ENCODE assay signal across 18 cellular contexts in the genomic region with DNA sequence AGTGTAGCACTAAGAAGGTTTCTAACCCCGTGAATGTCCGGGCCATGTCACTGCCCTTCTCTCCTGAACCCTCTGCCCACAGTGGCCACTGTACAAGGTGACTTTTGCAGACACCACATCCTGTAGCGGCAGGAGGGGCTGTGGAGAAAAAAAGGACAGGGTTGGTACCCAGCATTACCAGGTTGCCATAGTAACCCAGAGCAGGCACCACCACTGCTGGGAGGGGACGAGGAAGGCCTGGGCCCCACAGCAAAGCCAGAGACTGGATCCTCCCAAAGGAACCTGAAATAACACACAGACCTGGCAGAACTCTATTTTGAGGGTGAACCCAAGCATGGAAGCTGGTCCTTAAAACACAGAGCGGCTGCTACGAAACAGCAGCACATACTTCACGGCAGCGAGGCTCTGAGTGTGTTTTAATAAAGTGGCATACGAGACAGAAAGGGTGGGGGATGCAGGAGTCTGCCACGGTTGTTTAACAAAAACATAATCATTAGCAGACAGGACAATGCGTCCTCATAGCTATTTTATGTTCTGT.
"Had no signal": no experiment of that assay in that cellular context is flagged by ENCODE, and none has a peak within 500 bp of the region (broad histone marks: within the 10 kb centered on the region; RNA-seq: fewer than 3 reads in every experiment).

No MANE protein-coding gene starts in this region.

- H3K36me3 ChIP-seq: esophagus muscularis mucosa, thoracic aorta had no signal

- H3K27me3 ChIP-seq: esophagus muscularis mucosa had no signal

- H3K9me3 ChIP-seq: esophagus muscularis mucosa, thoracic aorta had no signal

- DNase-seq: activated CD4-positive, alpha-beta T cell treated with anti-CD3 and anti-CD28 coated beads for 48 hours; activated CD8-positive, alpha-beta memory T cell treated with anti-CD3 and anti-CD28 coated beads, Interleukin-2, amount 50 U/mL, for 48 hours; activated CD8-positive, alpha-beta T cell treated with anti-CD3 and anti-CD28 coated beads for 36 hours; activated gamma-delta T cell; activated T-cell treated with anti-CD3 and anti-CD28 coated beads, Interleukin-2, amount 50 U/mL, for 72 hours; caudate nucleus; effector CD4-positive, alpha-beta T cell; kidney glomerular epithelial cell; mesenchymal stem cell; natural killer cell; stimulated activated CD4-positive, alpha-beta T cell treated with anti-CD3 and anti-CD28 coated beads, Interleukin-12 subunit alpha, Interleukin-12 subunit beta, amount 100 ng/mL, for 4 hours; stimulated activated CD4-positive, alpha-beta T cell treated with anti-CD3 and anti-CD28 coated beads, Interleukin-2, amount 100 ng/mL, for 24 hours; T-helper 17 cell had no signal

- H3K4me3 ChIP-seq: coronary artery, esophagus muscularis mucosa, thoracic aorta had no signal

- ATAC-seq: activated CD8-positive, alpha-beta T cell treated with anti-CD3 and anti-CD28 coated beads for 36 hours; activated naive CD4-positive, alpha-beta T cell treated with anti-CD3 and anti-CD28 coated beads, Interleukin-2, amount 50 U/mL, for 72 hours; activated T-cell treated with anti-CD3 and anti-CD28 coated beads, Interleukin-2, amount 50 U/mL, for 72 hours; natural killer cell; stimulated activated effector memory CD8-positive, alpha-beta T cell treated with anti-CD3 and anti-CD28 coated beads, Interleukin-12 subunit alpha, Interleukin-12 subunit beta, amount 100 ng/mL, for 72 hours; T-helper 17 cell had no signal

- H3K27ac ChIP-seq: coronary artery, thoracic aorta had no signal
